Comparison of ENCODE assay signal across 9 cellular contexts in the genomic region with DNA sequence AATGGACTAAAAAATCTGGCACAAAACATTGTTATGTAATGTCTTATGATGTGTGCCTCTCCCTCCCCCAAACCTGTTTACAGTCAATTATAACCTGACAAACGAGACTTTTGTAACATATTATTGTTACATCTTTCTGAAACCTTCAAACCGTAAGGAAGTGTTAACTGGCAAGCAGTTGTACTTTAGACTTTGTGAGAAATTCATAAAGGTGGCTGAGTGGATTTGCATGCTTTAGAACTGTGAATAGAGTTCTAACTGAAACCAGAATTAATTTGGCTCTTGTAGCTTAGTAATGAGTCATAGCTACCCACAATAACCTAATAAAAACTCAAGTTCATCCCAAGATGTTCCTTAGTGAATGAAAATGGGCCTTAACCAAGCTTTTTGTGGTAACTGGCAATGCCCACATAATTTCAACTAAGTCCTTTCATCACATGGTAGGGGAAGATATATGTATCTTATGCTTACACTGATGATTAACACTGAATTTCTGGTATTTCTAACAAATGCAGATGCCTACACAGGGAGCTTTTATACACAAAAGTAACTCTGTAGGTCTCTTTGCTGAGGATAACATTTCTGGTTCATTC. TPM values are rescaled to one million over a fixed set of nuclear protein-coding genes. Genes with fewer than 3 reads are reported as not detected.
DNase-seq lines count a peak whose midpoint lies in the region; ATAC-seq lines count a peak whose summit lies in the region.
"Had no signal": no experiment of that assay in that cellular context is flagged by ENCODE, and none has a peak within 500 bp of the region (broad histone marks: within the 10 kb centered on the region; RNA-seq: fewer than 3 reads in every experiment).

No MANE protein-coding gene starts in this region.

- no peak overlapping the region for H3K9ac ChIP-seq in muscle layer of colon (ENCODE audit: low read length)

- H3K4me3 ChIP-seq in muscle layer of colon (ENCODE audit: low read depth in 1 of 2, low read length in 2 of 2), result no peak overlapping the region

- no peak overlapping the region for H3K27ac Mint-ChIP-seq in T-helper 17 cell

- no peaks in the 10 kb centered on the region for H3K27me3 ChIP-seq in muscle layer of colon (ENCODE audit: control insufficient read depth in 1 of 2, insufficient read depth in 2 of 2, low read length in 2 of 2)

- H3K4me3 Mint-ChIP-seq in T-helper 17 cell, result no peak overlapping the region

- H3K27me3 Mint-ChIP-seq in T-helper 17 cell, result no peaks in the 10 kb centered on the region

- no peaks in the 10 kb centered on the region for H3K4me1 Mint-ChIP-seq in T-helper 17 cell

- no peaks in the 10 kb centered on the region for H3K9me3 ChIP-seq in muscle layer of colon (ENCODE audit: low read length)
- no peaks in the 10 kb centered on the region for H3K9me3 ChIP-seq in T-helper 17 cell (ENCODE audit: control insufficient read depth, low read length, poor library complexity, severe bottlenecking)

- ATAC-seq in HG02763 (IDR thresholded peaks at IDR 0.05; ENCODE audit: unreplicated experiment) (peak; percentile 79), T-helper 17 cell (no peak)

- peak overlapping the region; percentile 73 for H3K27ac ChIP-seq in muscle layer of colon (ENCODE audit: low read depth, low read length)
- H3K27ac ChIP-seq: VCaP had no signal

- no peaks in the 10 kb centered on the region for H3K36me3 Mint-ChIP-seq in T-helper 17 cell (ENCODE audit: low read depth)

- H3K36me3 ChIP-seq in muscle layer of colon (ENCODE audit: insufficient read depth, low read length), result peaks cover 8% of the 10 kb centered on the region

- DNase-seq in NCI-H526 (lab: John Stamatoyannopoulos, UW) (peak; percentile 46 to 67), NCI-H526 treated with DMSO at 0.1 percent for 48 hours (lab: John Stamatoyannopoulos, UW) (no peak), SW480 (ENCODE audit: low spot score) (peak; percentile 26), T-helper 17 cell (no peak), islet precursor cell (no peak), NK-92 (lab: John Stamatoyannopoulos, UW; ENCODE audit: unreplicated experiment) (no peak)

- peaks cover 48% of the 10 kb centered on the region for H3K4me1 ChIP-seq in muscle layer of colon (ENCODE audit: insufficient read depth, low read length)

RNA-seq across cellular contexts. Expression of a gene that starts 29.7 kb away (rescaled TPM):
- under 1 TPM; 0.37 to 0.62 TPM for total RNA-seq in T-helper 17 cell

RNA-seq across cellular contexts. Expression of a gene that starts 29.9 kb away (rescaled TPM):
- 10 to 100 TPM; 81.0 to 96.3 TPM for total RNA-seq in T-helper 17 cell

RNA-seq across cellular contexts. Expression of a gene that starts 51.3 kb away (rescaled TPM):
- total RNA-seq in T-helper 17 cell, result 10 to 100 TPM; 45.5 to 49.4 TPM

Comparison
In these comparisons a context has a peak if more than half of its experiments do, and no peak if none do; other contexts are left out.
1. DNase-seq: peak in NCI-H526 (2 of 2) and SW480 (single experiment); none in NCI-H526 treated with DMSO at 0.1 percent for 48 hours (single experiment), T-helper 17 cell (0 of 3), islet precursor cell (single experiment) and NK-92 (single experiment).